Comparison of ENCODE assay signal across 24 cellular contexts in the genomic region with DNA sequence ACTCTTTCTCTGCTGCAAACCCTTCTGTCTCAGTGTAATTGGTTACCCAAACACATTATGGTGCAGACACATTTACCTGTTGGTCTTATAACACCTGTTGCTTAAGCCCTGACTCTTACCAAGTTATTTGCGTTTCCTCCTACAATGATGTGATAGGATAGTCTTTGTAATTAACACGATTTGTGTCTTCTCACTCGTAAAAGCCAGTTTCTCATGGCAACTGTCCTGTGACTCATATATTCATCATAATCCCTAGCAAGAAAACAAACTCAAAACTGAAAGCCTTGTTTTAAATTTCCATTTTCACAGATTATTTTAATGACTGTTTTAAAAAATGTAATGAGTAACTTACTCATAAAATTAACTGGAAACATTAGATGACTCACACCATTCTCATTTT.
"Had no signal": no experiment of that assay in that cellular context is flagged by ENCODE, and none has a peak within 500 bp of the region (broad histone marks: within the 10 kb centered on the region; RNA-seq: fewer than 3 reads in every experiment).

No MANE protein-coding gene starts in this region.

- ATAC-seq: activated T-cell treated with anti-CD3 and anti-CD28 coated beads, Interleukin-2, amount 50 U/mL, for 72 hours; T-helper 17 cell; WTC11 had no signal

- H3K36me3 ChIP-seq: cardiac muscle cell had no signal

- H3K36me3 Mint-ChIP-seq: activated CD4-positive, alpha-beta memory T cell treated with anti-CD3 and anti-CD28 coated beads for 36 hours; brain; WTC11 had no signal

- H3K4me1 Mint-ChIP-seq: activated CD4-positive, alpha-beta T cell treated with anti-CD3 and anti-CD28 coated beads, Interleukin-2, amount 10 ng/mL, durations not matched to agents 7 days and 5 days; T-helper 17 cell had no signal

- H3K4me3 Mint-ChIP-seq: activated CD4-positive, alpha-beta memory T cell treated with anti-CD3 and anti-CD28 coated beads for 36 hours; activated CD4-positive, alpha-beta T cell treated with anti-CD3 and anti-CD28 coated beads, Interleukin-2, amount 10 ng/mL, durations not matched to agents 7 days and 5 days; activated T-cell treated with anti-CD3 and anti-CD28 coated beads, Interleukin-2, amount 50 U/mL, for 72 hours; brain; T-helper 17 cell; WTC11 had no signal

- DNase-seq: activated CD4-positive, alpha-beta memory T cell treated with anti-CD3 and anti-CD28 coated beads for 36 hours; activated CD4-positive, alpha-beta T cell treated with anti-CD3 and anti-CD28 coated beads, Interleukin-2, amount 10 ng/mL, durations not matched to agents 7 days and 5 days; activated CD4-positive, CD25-positive, alpha-beta regulatory T cell treated with anti-CD3 and anti-CD28 coated beads, Interleukin-2, amount 50 U/mL, for 72 hours; activated CD8-positive, alpha-beta memory T cell treated with anti-CD3 and anti-CD28 coated beads for 24 hours; activated gamma-delta T cell treated with Interleukin-2 at 50 U/mL for 16 hours; activated naive CD4-positive, alpha-beta T cell treated with anti-CD3 and anti-CD28 coated beads, Interleukin-2, amount 50 U/mL, for 16 hours; activated T-cell treated with anti-CD3 and anti-CD28 coated beads for 4 hours; activated T-cell treated with anti-CD3 and anti-CD28 coated beads, Interleukin-2, amount 50 U/mL, for 72 hours; aorta; Kasumi-1; KBM-7; NCI-H1048; NCI-H146; NCI-H187 treated with DMSO at 0.1 percent for 48 hours; NCI-H2081 treated with DMSO at 0.1 percent for 48 hours; NCI-H446; NCI-H524; SIG-M5; T-helper 17 cell; T-helper 9 cell had no signal

- H3K4me3 ChIP-seq: cardiac muscle cell had no signal

- H3K27me3 ChIP-seq: cardiac muscle cell had no signal

- H3K27me3 Mint-ChIP-seq: activated CD4-positive, alpha-beta memory T cell treated with anti-CD3 and anti-CD28 coated beads for 36 hours; activated CD4-positive, alpha-beta T cell treated with anti-CD3 and anti-CD28 coated beads, Interleukin-2, amount 10 ng/mL, durations not matched to agents 7 days and 5 days; brain; T-helper 17 cell had no signal

- H3K9me3 Mint-ChIP-seq: activated CD4-positive, alpha-beta memory T cell treated with anti-CD3 and anti-CD28 coated beads for 36 hours; activated CD4-positive, alpha-beta T cell treated with anti-CD3 and anti-CD28 coated beads, Interleukin-2, amount 10 ng/mL, durations not matched to agents 7 days and 5 days; activated T-helper 2 cell treated with anti-CD3 and anti-CD28 coated beads, Interferon-gamma antibody, Interleukin-2, Interleukin-4, amounts not matched to agents 10 μg/mL and 5 μg/mL and 100 μg/mL, durations not matched to agents 14 hours and 24 hours and 36 hours had no signal

- H3K27ac Mint-ChIP-seq: activated CD4-positive, alpha-beta memory T cell treated with anti-CD3 and anti-CD28 coated beads for 36 hours; activated CD4-positive, alpha-beta T cell treated with anti-CD3 and anti-CD28 coated beads, Interleukin-2, amount 10 ng/mL, durations not matched to agents 7 days and 5 days; activated T-cell treated with anti-CD3 and anti-CD28 coated beads, Interleukin-2, amount 50 U/mL, for 72 hours; activated T-helper 2 cell treated with anti-CD3 and anti-CD28 coated beads, Interferon-gamma antibody, Interleukin-2, Interleukin-4, amounts not matched to agents 10 μg/mL and 5 μg/mL and 100 μg/mL, durations not matched to agents 14 hours and 24 hours and 36 hours; brain; T-helper 17 cell; WTC11 had no signal

- H3K27ac ChIP-seq: cardiac muscle cell had no signal
